ENCODE assay signal across 23 cellular contexts in genomic region chr12:67241482-67241881, GRCh38. TPM values are rescaled to one million over a fixed set of nuclear protein-coding genes. Genes with fewer than 3 reads are reported as not detected.
DNase-seq lines count a peak whose midpoint lies in the region; ATAC-seq and TF ChIP-seq lines count a peak whose summit lies in the region.
"Had no signal": no experiment of that assay in that cellular context is flagged by ENCODE, and none has a peak within 500 bp of the region (broad histone marks: within the 10 kb centered on the region; RNA-seq: fewer than 3 reads in every experiment).

No MANE protein-coding gene starts in this region.

- H3K27ac Mint-ChIP-seq in HFFc6, result no peak overlapping the region
- no peak overlapping the region for H3K27ac Mint-ChIP-seq in activated CD4-positive, alpha-beta T cell treated with anti-CD3 and anti-CD28 coated beads, Interleukin-2, amount 10 ng/mL, durations not matched to agents 24 days and 14 days
- H3K27ac Mint-ChIP-seq: activated CD8-positive, alpha-beta T cell treated with anti-CD3 and anti-CD28 coated beads, Interleukin-2, amount 10 ng/mL, durations not matched to agents 7 days and 5 days; CD4-positive, CD25-positive, alpha-beta regulatory T cell had no signal

- H3K4me3 ChIP-seq in AG09309 (ENCODE audit: control insufficient read depth, low read depth, low read length) (no peak overlapping the region), fibroblast of the aortic adventitia (ENCODE audit: low read depth, low read length) (no peak overlapping the region), prostate gland (no peak overlapping the region)
- H3K4me3 ChIP-seq: dorsolateral prefrontal cortex, sigmoid colon had no signal

- no peak overlapping the region for H3K4me3 Mint-ChIP-seq in HFFc6
- H3K4me3 Mint-ChIP-seq in activated CD4-positive, alpha-beta T cell treated with anti-CD3 and anti-CD28 coated beads, Interleukin-2, amount 10 ng/mL, durations not matched to agents 24 days and 14 days, result no peak overlapping the region
- H3K4me3 Mint-ChIP-seq: activated CD8-positive, alpha-beta T cell treated with anti-CD3 and anti-CD28 coated beads, Interleukin-2, amount 10 ng/mL, durations not matched to agents 7 days and 5 days; CD4-positive, CD25-positive, alpha-beta regulatory T cell; neural crest cell had no signal

- H3K27me3 Mint-ChIP-seq in HFFc6 (ENCODE audit: insufficient read depth), result peaks cover 8% of the 10 kb centered on the region
- peaks cover 2% of the 10 kb centered on the region for H3K27me3 Mint-ChIP-seq in activated CD4-positive, alpha-beta T cell treated with anti-CD3 and anti-CD28 coated beads, Interleukin-2, amount 10 ng/mL, durations not matched to agents 24 days and 14 days

- WGBS in prostate gland, result 57% methylated on average over 3 of the region's 3 CpGs

- H3K36me3 ChIP-seq in prostate gland, result no peaks in the 10 kb centered on the region
- H3K36me3 ChIP-seq: sigmoid colon had no signal

- no peaks in the 10 kb centered on the region; the same call in 1 of the 2 replicates for H3K4me1 Mint-ChIP-seq in HFFc6 (ENCODE audit: low read depth)
- no peaks in the 10 kb centered on the region for H3K4me1 Mint-ChIP-seq in activated CD4-positive, alpha-beta T cell treated with anti-CD3 and anti-CD28 coated beads, Interleukin-2, amount 10 ng/mL, durations not matched to agents 24 days and 14 days
- H3K4me1 Mint-ChIP-seq: CD4-positive, CD25-positive, alpha-beta regulatory T cell had no signal

- intact Hi-C loops in activated CD4-positive, alpha-beta T cell treated with anti-CD3 and anti-CD28 coated beads, Interleukin-2, amount 10 ng/mL, durations not matched to agents 24 days and 14 days (cut with micrococcal nuclease), result no loop called here
- intact Hi-C loops in prostate gland (cut with DNase I), result no loop called here

- ATAC-seq in GM19455 (IDR thresholded peaks at IDR 0.05; ENCODE audit: unreplicated experiment), result no peak
- ATAC-seq: activated CD8-positive, alpha-beta T cell treated with anti-CD3 and anti-CD28 coated beads, Interleukin-2, amount 10 ng/mL, durations not matched to agents 7 days and 5 days; Right ventricle myocardium inferior had no signal

- no peaks in the 10 kb centered on the region for H3K9me3 Mint-ChIP-seq in HFFc6
- H3K9me3 Mint-ChIP-seq in activated CD4-positive, alpha-beta T cell treated with anti-CD3 and anti-CD28 coated beads, Interleukin-2, amount 10 ng/mL, durations not matched to agents 24 days and 14 days, result no peaks in the 10 kb centered on the region
- H3K9me3 Mint-ChIP-seq: CD4-positive, CD25-positive, alpha-beta regulatory T cell had no signal

- no peaks in the 10 kb centered on the region for H3K4me1 ChIP-seq in prostate gland (replicated peaks)
- H3K4me1 ChIP-seq: sigmoid colon had no signal

- no peak overlapping the region for H3K27ac ChIP-seq in prostate gland
- H3K27ac ChIP-seq: dorsolateral prefrontal cortex, sigmoid colon had no signal

- DNase-seq in AG09309 (ENCODE audit: low read depth), result peak; percentile 5
- DNase-seq in HFFc6, result peak; percentile 9
- peak; percentile 20 for DNase-seq in amniotic epithelial cell (ENCODE audit: low read depth)
- DNase-seq in fibroblast of the aortic adventitia (ENCODE audit: low read depth), result peak; percentile 2
- DNase-seq in activated CD4-positive, alpha-beta T cell treated with anti-CD3 and anti-CD28 coated beads, Interleukin-2, amount 10 ng/mL, durations not matched to agents 24 days and 14 days, result no peak
- DNase-seq in prostate gland (ENCODE audit: low spot score), result no peak
- no peak for DNase-seq in NCI-H2171 treated with DMSO at 0.1 percent for 48 hours (lab: John Stamatoyannopoulos, UW)
- DNase-seq: activated CD4-positive, CD25-positive, alpha-beta regulatory T cell; activated CD8-positive, alpha-beta T cell treated with anti-CD3 and anti-CD28 coated beads, Interleukin-2, amount 10 ng/mL, durations not matched to agents 7 days and 5 days; activated naive CD4-positive, alpha-beta T cell; amygdala; CD4-positive, CD25-positive, alpha-beta regulatory T cell; central memory CD4-positive, alpha-beta T cell; DMS153; dorsolateral prefrontal cortex; hypothalamus; NCI-H1105 treated with DMSO at 0.1 percent for 48 hours; NCI-H2081; sigmoid colon; substantia nigra had no signal

- TF ChIP-seq CTCF in AG09309 (IDR thresholded peaks at IDR 0.05; ENCODE audit: control insufficient read depth, insufficient read depth, low read depth, low read length, missing control alignments) (no peak), HFFc6 (IDR thresholded peaks at IDR 0.05) (no peak), fibroblast of the aortic adventitia (IDR thresholded peaks at IDR 0.05; ENCODE audit: insufficient read depth, low read length) (no peak), prostate gland (IDR thresholded peaks at IDR 0.05) (no peak)

- TF ChIP-seq POLR2A in prostate gland (IDR thresholded peaks at IDR 0.05), result no peak

- no peaks in the 10 kb centered on the region for H3K9me3 ChIP-seq in prostate gland
- H3K9me3 ChIP-seq: sigmoid colon had no signal

- no peaks in the 10 kb centered on the region for H3K36me3 Mint-ChIP-seq in HFFc6 (ENCODE audit: low read depth)
- H3K36me3 Mint-ChIP-seq in activated CD4-positive, alpha-beta T cell treated with anti-CD3 and anti-CD28 coated beads, Interleukin-2, amount 10 ng/mL, durations not matched to agents 24 days and 14 days (ENCODE audit: low read depth), result no peaks in the 10 kb centered on the region
- H3K36me3 Mint-ChIP-seq: CD4-positive, CD25-positive, alpha-beta regulatory T cell had no signal

- no peaks in the 10 kb centered on the region for H3K27me3 ChIP-seq in prostate gland (replicated peaks; ENCODE audit: insufficient read depth)
- H3K27me3 ChIP-seq: dorsolateral prefrontal cortex, sigmoid colon had no signal

RNA-seq across cellular contexts. Expression of gene CAND1, which starts 27.7 kb away (rescaled TPM):
- total RNA-seq in HFFc6 (2021; fragmentation: NEBNext Ultra II Directional; extraction: Animal tissue kit (Norgen Biotek cat#: 25700)), result 100 to 1,000 TPM; 151 to 181 (median 165) TPM
- 119 and 238 TPM in 2 replicates for total RNA-seq in fibroblast of the aortic adventitia (ENCODE audit: low replicate concordance)
- total RNA-seq in activated CD4-positive, alpha-beta T cell treated with anti-CD3 and anti-CD28 coated beads, Interleukin-2, amount 10 ng/mL, durations not matched to agents 24 days and 14 days, result 202 and 216 TPM in 2 replicates
- 100 to 1,000 TPM in 1 of 2 donors, 10 to 100 TPM in 1; 65.1 to 118 TPM for total RNA-seq in prostate gland

Comparison
In these comparisons a context has a peak if more than half of its experiments do, and no peak if none do; other contexts are left out.
1. DNase-seq: peak in AG09309 (single experiment), HFFc6 (single experiment), amniotic epithelial cell (single experiment) and fibroblast of the aortic adventitia (single experiment); none in activated CD4-positive, alpha-beta T cell treated with anti-CD3 and anti-CD28 coated beads, Interleukin-2, amount 10 ng/mL, durations not matched to agents 24 days and 14 days (single experiment), prostate gland (single experiment) and NCI-H2171 treated with DMSO at 0.1 percent for 48 hours (single experiment).